In genomic region chr1:31959941-31960340, GRCh38 we compare ENCODE assay signal across 18 cellular contexts.
"Had no signal": no experiment of that assay in that cellular context is flagged by ENCODE, and none has a peak within 500 bp of the region (broad histone marks: within the 10 kb centered on the region; RNA-seq: fewer than 3 reads in every experiment).

No MANE protein-coding gene starts in this region.

- H3K36me3 Mint-ChIP-seq: activated naive CD8-positive, alpha-beta T cell; mesothelial cell of epicardium; naive B cell; stimulated activated memory B cell treated with anti-CD40 and anti-IgM and Interleukin-4, amounts not matched to agents 10 μg/mL and 1 μg/mL and 100 μg/mL, for 72 hours had no signal

- H3K4me3 Mint-ChIP-seq: activated naive CD8-positive, alpha-beta T cell; mesothelial cell of epicardium; naive B cell; stimulated activated memory B cell treated with anti-CD40 and anti-IgM and Interleukin-4, amounts not matched to agents 10 μg/mL and 1 μg/mL and 100 μg/mL, for 72 hours had no signal

- H3K36me3 ChIP-seq: breast epithelium, lower lobe of right lung, right atrium auricular region, suprapubic skin, upper lobe of left lung had no signal

- H3K27me3 ChIP-seq: breast epithelium, dorsolateral prefrontal cortex, right atrium auricular region, suprapubic skin, upper lobe of left lung had no signal

- H3K9me3 ChIP-seq: breast epithelium, lower lobe of right lung, right atrium auricular region, suprapubic skin, upper lobe of left lung had no signal

- DNase-seq: activated CD4-positive, CD25-positive, alpha-beta regulatory T cell; activated effector memory CD4-positive, alpha-beta T cell treated with anti-CD3 and anti-CD28 coated beads, Interleukin-2, amount 50 U/mL, for 16 hours; activated T-cell treated with anti-CD3 and anti-CD28 coated beads, Interleukin-2, amount 50 U/mL, for 1 hour; anterior cingulate cortex; dorsolateral prefrontal cortex; glutamatergic neuron; lower lobe of right lung; naive B cell; posterior cingulate gyrus; stimulated activated CD4-positive, alpha-beta T cell treated with anti-CD3 and anti-CD28 coated beads, Interleukin-1b, Interleukin-23, amount 100 ng/mL, for 48 hours; upper lobe of left lung had no signal

- H3K4me3 ChIP-seq: breast epithelium, dorsolateral prefrontal cortex, lower lobe of right lung, right atrium auricular region, suprapubic skin, upper lobe of left lung had no signal

- H3K27ac Mint-ChIP-seq: mesothelial cell of epicardium; stimulated activated memory B cell treated with anti-CD40 and anti-IgM and Interleukin-4, amounts not matched to agents 10 μg/mL and 1 μg/mL and 100 μg/mL, for 72 hours had no signal

- ATAC-seq: esophagus mucosa; lower lobe of right lung; stimulated activated memory B cell treated with anti-CD40 and anti-IgM and Interleukin-4, amounts not matched to agents 10 μg/mL and 1 μg/mL and 100 μg/mL, for 72 hours had no signal

- H3K27ac ChIP-seq: breast epithelium, dorsolateral prefrontal cortex, lower lobe of right lung, right atrium auricular region, suprapubic skin had no signal

- H3K9me3 Mint-ChIP-seq: mesothelial cell of epicardium; naive B cell; stimulated activated memory B cell treated with anti-CD40 and anti-IgM and Interleukin-4, amounts not matched to agents 10 μg/mL and 1 μg/mL and 100 μg/mL, for 72 hours had no signal

- H3K27me3 Mint-ChIP-seq: activated naive CD8-positive, alpha-beta T cell; stimulated activated memory B cell treated with anti-CD40 and anti-IgM and Interleukin-4, amounts not matched to agents 10 μg/mL and 1 μg/mL and 100 μg/mL, for 72 hours had no signal
